ENCODE assay signal across 2 cellular contexts in genomic region chr20:19742974-19743649, GRCh38.
TF ChIP-seq lines count a peak whose summit lies in the region.

No MANE protein-coding gene starts in this region.

TF ChIP-seq in IMR-90, 13 proteins besides CTCF, POLR2A, EP300 and RAD21:
- TF ChIP-seq MXI1 (IDR thresholded peaks at IDR 0.05; ENCODE audit: borderline replicate concordance, low read depth, low read length) (no peak), CEBPB (IDR thresholded peaks at IDR 0.05; ENCODE audit: low read depth, low read length) (peak; percentile 65), USF2 (IDR thresholded peaks at IDR 0.05; ENCODE audit: low read depth, low read length) (no peak)
TF ChIP-seq in IMR-90: peak in this region for 1.

TF ChIP-seq in SK-N-SH, 30 proteins besides CTCF, POLR2A, EP300 and RAD21:
- no peak for TF ChIP-seq NRF1 (IDR thresholded peaks at IDR 0.05; ENCODE audit: low read depth, low read length)
- no peak for TF ChIP-seq TAF1 (IDR thresholded peaks at IDR 0.05; ENCODE audit: borderline replicate concordance, low read depth, low read length)
- TF ChIP-seq ZBTB33 (IDR thresholded peaks at IDR 0.05; ENCODE audit: borderline replicate concordance, low read depth), result no peak
- no peak for TF ChIP-seq POLR2AphosphoS5 (IDR thresholded peaks at IDR 0.05; ENCODE audit: low read depth, low read length)
- no peak for TF ChIP-seq NFIC (IDR thresholded peaks at IDR 0.05; ENCODE audit: borderline replicate concordance)
- TF ChIP-seq GATA2 (CRISPR knock-in tag; IDR thresholded peaks at IDR 0.05), result no peak
- no peak for TF ChIP-seq EZH2phosphoT487 (IDR thresholded peaks at IDR 0.05; ENCODE audit: borderline replicate concordance, low read depth)
- TF ChIP-seq RXRA (IDR thresholded peaks at IDR 0.05; ENCODE audit: borderline replicate concordance, low read depth), result no peak
- no peak for TF ChIP-seq PBX3 (IDR thresholded peaks at IDR 0.05)
- TF ChIP-seq TEAD4 (IDR thresholded peaks at IDR 0.05; ENCODE audit: borderline replicate concordance, insufficient read depth), result no peak
- TF ChIP-seq CHD2 (IDR thresholded peaks at IDR 0.05; ENCODE audit: low read length, partially characterized antibody), result no peak
